21 cellular contexts compared by ENCODE assay signal in the genomic region with DNA sequence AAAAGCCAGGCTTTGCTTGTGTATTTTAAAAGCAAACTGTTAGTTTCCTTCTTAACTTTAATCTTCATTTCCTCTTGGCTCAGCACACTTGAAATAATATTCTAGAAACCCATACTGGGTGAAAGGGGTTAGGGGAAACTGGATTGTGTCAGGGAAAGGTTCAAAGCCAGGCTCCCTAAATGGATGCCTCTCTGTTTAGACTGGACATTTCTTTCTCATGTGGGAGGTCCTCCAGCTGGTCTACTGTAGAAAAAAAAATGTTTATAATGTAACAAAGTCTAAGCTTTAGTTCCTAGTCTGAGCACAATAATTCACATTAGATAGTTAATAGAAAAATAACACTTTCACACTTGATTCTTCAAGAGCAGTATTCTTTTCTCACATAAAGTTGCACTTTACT.
DNase-seq lines count a peak whose midpoint lies in the region; ATAC-seq and TF ChIP-seq lines count a peak whose summit lies in the region.
"Had no signal": no experiment of that assay in that cellular context is flagged by ENCODE, and none has a peak within 500 bp of the region (broad histone marks: within the 10 kb centered on the region; RNA-seq: fewer than 3 reads in every experiment).

No MANE protein-coding gene starts in this region.

- intact Hi-C loops in CD14-positive monocyte (cut with micrococcal nuclease) = no loop called here
- intact Hi-C loops in left lung (cut with DNase I) = no loop called here
- intact Hi-C loops in heart right ventricle (cut with DNase I) = loop anchor here in 3 of 10 donors (10.0 kb wide), 3 partner anchors 96 to 396 kb away; no protein-coding TSS in a partner anchor

- TF ChIP-seq CTCF in CD14-positive monocyte (IDR thresholded peaks at IDR 0.05) (no peak), left lung (IDR thresholded peaks at IDR 0.05) (no peak), osteoblast (IDR thresholded peaks at IDR 0.05; ENCODE audit: extremely low read depth, low read depth, low read length) (no peak), heart right ventricle (IDR thresholded peaks at IDR 0.05) (no peak)

- H3K4me2 ChIP-seq in osteoblast (ENCODE audit: insufficient read depth, low read length) = no peak overlapping the region

- no peak overlapping the region for H3K4me3 ChIP-seq in adipocyte (ENCODE audit: low read length)
- no peak overlapping the region for H3K4me3 ChIP-seq in left lung
- no peak overlapping the region for H3K4me3 ChIP-seq in osteoblast (ENCODE audit: insufficient read depth, low read length)
- no peak overlapping the region for H3K4me3 ChIP-seq in heart right ventricle

- no peak for DNase-seq in CD14-positive monocyte (ENCODE audit: low spot score)
- no peak for DNase-seq in adipocyte (ENCODE audit: low read depth)
- no peak for DNase-seq in left lung
- no peak for DNase-seq in osteoblast (ENCODE audit: insufficient read length, low spot score, missing footprints)
- no peak for DNase-seq in heart right ventricle
- no peak for DNase-seq in DMS79 (lab: John Stamatoyannopoulos, UW)
- DNase-seq: ACHN, AML-193, DMS 273 treated with DMSO at 0.1 percent for 48 hours, GDM1, H7, KG1, NCI-H1105 treated with DMSO at 0.1 percent for 48 hours, NCI-H1694 treated with DMSO at 0.1 percent for 48 hours, NCI-H2107, NCI-H510A, NCI-H774, OCI-M1, Right ventricle myocardium superior had no signal

- H3K9me3 ChIP-seq in adipocyte (ENCODE audit: control insufficient read depth, low read length) (no peaks in the 10 kb centered on the region), left lung (no peaks in the 10 kb centered on the region), osteoblast (ENCODE audit: low read depth, low read length) (no peaks in the 10 kb centered on the region), heart right ventricle (no peaks in the 10 kb centered on the region)

- peaks cover 38% of the 10 kb centered on the region for H3K4me1 Mint-ChIP-seq in CD14-positive monocyte

- H3K27me3 Mint-ChIP-seq in CD14-positive monocyte (ENCODE audit: low read depth in 3 of 3) = no peaks in the 10 kb centered on the region

- H3K4me3 Mint-ChIP-seq in CD14-positive monocyte = no peak overlapping the region

- peak overlapping the region; percentile 10 for H2AFZ ChIP-seq in osteoblast (ENCODE audit: low read length)

- H4K20me1 ChIP-seq in osteoblast (ENCODE audit: insufficient read depth, low read length) = no peaks in the 10 kb centered on the region

- H3K79me2 ChIP-seq in osteoblast (ENCODE audit: insufficient read depth, low read length) = no peaks in the 10 kb centered on the region

- H3K9ac ChIP-seq in adipocyte (ENCODE audit: low read length) = peak overlapping the region; percentile 50

- H3K36me3 ChIP-seq in adipocyte (ENCODE audit: control insufficient read depth, insufficient read depth, low read length, severe bottlenecking) (no peaks in the 10 kb centered on the region), left lung (no peaks in the 10 kb centered on the region), osteoblast (ENCODE audit: insufficient read depth, low read length) (no peaks in the 10 kb centered on the region), heart right ventricle (no peaks in the 10 kb centered on the region)

- H3K27ac ChIP-seq in left lung = no peak overlapping the region
- H3K27ac ChIP-seq in osteoblast (ENCODE audit: low read depth, low read length) = no peak overlapping the region
- H3K27ac ChIP-seq in heart right ventricle = no peak overlapping the region

- ATAC-seq in left lung (peak; percentile 12), GM21515 (IDR thresholded peaks at IDR 0.05; ENCODE audit: unreplicated experiment) (no peak), heart right ventricle (no peak), GM21619 (IDR thresholded peaks at IDR 0.05; ENCODE audit: unreplicated experiment) (no peak)

- H3K27me3 ChIP-seq in adipocyte (replicated peaks; ENCODE audit: control insufficient read depth, insufficient read depth, low read length) (no peaks in the 10 kb centered on the region), left lung (no peaks in the 10 kb centered on the region), osteoblast (ENCODE audit: insufficient read depth, low read length) (no peaks in the 10 kb centered on the region), heart right ventricle (no peaks in the 10 kb centered on the region)

- H3K9me3 Mint-ChIP-seq in CD14-positive monocyte = no peaks in the 10 kb centered on the region

- peak overlapping the region; percentile 81 to 99 (median 89) for H3K27ac Mint-ChIP-seq in CD14-positive monocyte

- no peaks in the 10 kb centered on the region for H3K36me3 Mint-ChIP-seq in CD14-positive monocyte

- H3K4me1 ChIP-seq in adipocyte (ENCODE audit: control insufficient read depth, insufficient read depth, low read length) = peaks cover 23% of the 10 kb centered on the region
- peaks cover 0 to 3% of the 10 kb centered on the region in 2 donors for H3K4me1 ChIP-seq in left lung
- H3K4me1 ChIP-seq in osteoblast (ENCODE audit: insufficient read depth, low read length) = peaks cover 7% of the 10 kb centered on the region
- peaks cover 0 to 25% (median 0%) of the 10 kb centered on the region in 9 donors for H3K4me1 ChIP-seq in heart right ventricle
